In genomic region chr11:60767388-60767811, GRCh38 we compare ENCODE assay signal across 10 cellular contexts. TPM values are rescaled to one million over a fixed set of nuclear protein-coding genes. Genes with fewer than 3 reads are reported as not detected.
A peak's percentile ranks its signal among the peaks of the same experiment; 100 is the strongest.
DNase-seq lines count a peak whose midpoint lies in the region; ATAC-seq and TF ChIP-seq lines count a peak whose summit lies in the region.
"Had no signal": no experiment of that assay in that cellular context is flagged by ENCODE, and none has a peak within 500 bp of the region (broad histone marks: within the 10 kb centered on the region; RNA-seq: fewer than 3 reads in every experiment).

No MANE protein-coding gene starts in this region.

- DNase-seq in activated T-cell treated with anti-CD3 and anti-CD28 coated beads for 48 hours (ENCODE audit: low read depth) (peak; percentile 39), RWPE2 (ENCODE audit: low spot score) (no peak), foreskin fibroblast (peak in 1 of 2 donors; percentile 11), smooth muscle cell (lab: John Stamatoyannopoulos, UW; ENCODE audit: unreplicated experiment) (no peak), KG1 (lab: John Stamatoyannopoulos, UW) (no peak), SIG-M5 (lab: John Stamatoyannopoulos, UW) (no peak)
- DNase-seq in activated T-cell treated with anti-CD3 and anti-CD28 coated beads, Interleukin-2, amount 50 U/mL, for 1 hour, result no peak
- DNase-seq: effector memory CD4-positive, alpha-beta T cell had no signal

- no peaks in the 10 kb centered on the region for H3K79me2 ChIP-seq in smooth muscle cell (ENCODE audit: low read depth)

- H3F3A ChIP-seq in smooth muscle cell (ENCODE audit: low read depth), result no peaks in the 10 kb centered on the region

- no peak overlapping the region for H2AFZ ChIP-seq in smooth muscle cell (ENCODE audit: low read depth)

- no peak overlapping the region for H3K4me2 ChIP-seq in smooth muscle cell

- peak; percentile 29 for TF ChIP-seq CTCF in RWPE2 (IDR thresholded peaks at IDR 0.05; ENCODE audit: poor library complexity, severe bottlenecking)
- peak; percentile 4 for TF ChIP-seq CTCF in foreskin fibroblast (IDR thresholded peaks at IDR 0.05; ENCODE audit: low read depth, low read length)
- peak; percentile 40 for TF ChIP-seq CTCF in smooth muscle cell (IDR thresholded peaks at IDR 0.05; ENCODE audit: borderline replicate concordance, insufficient read depth, poor library complexity, severe bottlenecking)

- H3K4me3 ChIP-seq in RWPE2 (ENCODE audit: severe bottlenecking) (no peak overlapping the region), foreskin fibroblast (ENCODE audit: low read depth in 1 of 2, low read length in 2 of 2) (no peak overlapping the region), smooth muscle cell (no peak overlapping the region)

- H3K27me3 ChIP-seq in RWPE2 (ENCODE audit: insufficient read depth, poor library complexity, severe bottlenecking) (no peaks in the 10 kb centered on the region), smooth muscle cell (ENCODE audit: low read depth) (no peaks in the 10 kb centered on the region)

- H3K9me3 ChIP-seq in RWPE2 (ENCODE audit: severe bottlenecking) (no peaks in the 10 kb centered on the region), smooth muscle cell (replicated peaks; ENCODE audit: low read depth) (no peaks in the 10 kb centered on the region)

- no peak overlapping the region for H3K27ac ChIP-seq in RWPE2 (ENCODE audit: poor library complexity, severe bottlenecking)
- H3K27ac ChIP-seq in smooth muscle cell (ENCODE audit: low read depth), result no peak overlapping the region

- H3K9ac ChIP-seq in smooth muscle cell (ENCODE audit: low read depth), result no peak overlapping the region

- H4K20me1 ChIP-seq in smooth muscle cell (ENCODE audit: low read depth), result no peaks in the 10 kb centered on the region

- ATAC-seq in RWPE2 (ENCODE audit: low read depth), result no peak
- ATAC-seq in GM19395 (IDR thresholded peaks at IDR 0.05; ENCODE audit: unreplicated experiment), result no peak

- 46% methylated on average over 23 of the region's 26 CpGs for WGBS in smooth muscle cell (ENCODE audit: low lambda C conversion rate)

- H3K36me3 ChIP-seq in RWPE2 (ENCODE audit: low read depth), result no peaks in the 10 kb centered on the region
- H3K36me3 ChIP-seq in smooth muscle cell (ENCODE audit: low read depth), result no peaks in the 10 kb centered on the region

- no peaks in the 10 kb centered on the region for H3K4me1 ChIP-seq in RWPE2 (ENCODE audit: insufficient read depth, poor library complexity, severe bottlenecking)
- no peaks in the 10 kb centered on the region for H3K4me1 ChIP-seq in smooth muscle cell (ENCODE audit: low read depth)

RNA-seq across cellular contexts. Expression of gene MS4A15, which starts 10.7 kb away (rescaled TPM):
- not detected in 2 replicates for total RNA-seq in smooth muscle cell
- not detected in 2 replicates for polyA plus RNA-seq in smooth muscle cell
- total RNA-seq: CD4-positive, alpha-beta T cell had no signal

RNA-seq across cellular contexts. Expression of gene MS4A10, which starts 17.7 kb away (rescaled TPM):
- total RNA-seq in smooth muscle cell, result not detected in 2 replicates
- not detected in 2 replicates for polyA plus RNA-seq in smooth muscle cell
- total RNA-seq: CD4-positive, alpha-beta T cell had no signal

RNA-seq across cellular contexts. Expression of gene MS4A18, which starts 42.9 kb away (rescaled TPM):
- not detected in 2 replicates for total RNA-seq in smooth muscle cell
- not detected in 2 replicates for polyA plus RNA-seq in smooth muscle cell
- total RNA-seq: CD4-positive, alpha-beta T cell had no signal
